In the genomic region with DNA sequence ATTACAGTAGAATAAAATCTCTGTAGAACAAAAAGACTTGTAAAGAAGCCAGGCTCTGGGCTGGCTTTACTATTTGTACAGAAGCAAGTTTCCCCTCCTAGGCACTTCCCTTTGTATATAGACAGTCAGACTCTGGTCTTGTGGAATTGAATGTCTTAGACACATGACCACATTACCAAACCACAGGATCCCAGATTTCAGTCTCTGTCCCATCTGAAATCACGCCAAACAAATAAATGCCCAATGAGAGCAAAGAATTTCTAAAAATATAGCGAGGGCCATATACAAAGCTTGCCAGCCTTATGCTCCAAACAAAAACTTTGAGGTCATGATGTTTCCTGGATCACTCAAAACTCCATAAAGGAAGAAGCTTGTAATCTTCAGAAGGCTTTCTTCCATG, we compare ENCODE assay signal across 35 cellular contexts. TPM values are rescaled to one million over a fixed set of nuclear protein-coding genes. Genes with fewer than 3 reads are reported as not detected.
"Had no signal": no experiment of that assay in that cellular context is flagged by ENCODE, and none has a peak within 500 bp of the region (broad histone marks: within the 10 kb centered on the region; RNA-seq: fewer than 3 reads in every experiment).

No MANE protein-coding gene starts in this region.

- H3K79me2 ChIP-seq: parathyroid adenoma had no signal

- H3K36me3 ChIP-seq: neutrophil, ovary, right lobe of liver, sigmoid colon, stomach, thoracic aorta, thyroid gland, tibial nerve, upper lobe of left lung, vagina had no signal

- H3K4me3 Mint-ChIP-seq: naive thymus-derived CD8-positive, alpha-beta T cell; natural killer cell treated with Interleukin-12 subunit alpha and Interleukin-12 subunit beta and Interleukin-15 and Interleukin-18, amount 100 ng/mL, for 72 hours; nephron progenitor cell; neural crest cell; stimulated activated effector memory CD8-positive, alpha-beta T cell treated with anti-CD3 and anti-CD28 coated beads, Interleukin-12 subunit alpha, Interleukin-12 subunit beta, amount 100 ng/mL, for 72 hours; stimulated activated naive B cell treated with anti-CD40 and anti-IgM and Interleukin-4, amounts not matched to agents 10 μg/mL and 1 μg/mL and 100 μg/mL, for 72 hours; stimulated activated naive CD8-positive, alpha-beta T cell treated with anti-CD3 and anti-CD28 coated beads, Interleukin-15, Interleukin-2, amounts not matched to agents 100 ng/mL and 50 ng/mL, for 24 hours had no signal

- H3K9ac ChIP-seq: parathyroid adenoma had no signal

- H3K9me3 Mint-ChIP-seq: natural killer cell treated with Interleukin-12 subunit alpha and Interleukin-12 subunit beta and Interleukin-15 and Interleukin-18, amount 100 ng/mL, for 72 hours; neural crest cell had no signal

- H3K4me3 ChIP-seq: ovary, psoas muscle, right lobe of liver, sigmoid colon, skin epidermis, stomach, thoracic aorta, thyroid gland, tibial nerve, upper lobe of left lung, vagina had no signal

- H3K9me3 ChIP-seq: neutrophil, psoas muscle, right lobe of liver, thoracic aorta, thyroid gland, upper lobe of left lung, vagina had no signal

- H3K4me1 ChIP-seq: parathyroid adenoma, psoas muscle, right lobe of liver, sigmoid colon, stomach, thyroid gland, tibial nerve, upper lobe of left lung, vagina had no signal

- H3K36me3 Mint-ChIP-seq: stimulated activated effector memory CD8-positive, alpha-beta T cell treated with anti-CD3 and anti-CD28 coated beads, Interleukin-12 subunit alpha, Interleukin-12 subunit beta, amount 100 ng/mL, for 72 hours had no signal

- H3K27ac ChIP-seq: neutrophil, ovary, parathyroid adenoma, psoas muscle, right lobe of liver, sigmoid colon, skin epidermis, stomach, thoracic aorta, thyroid gland, tibial nerve, upper lobe of left lung, vagina had no signal

- H2AFZ ChIP-seq: parathyroid adenoma had no signal

- ATAC-seq: naive thymus-derived CD8-positive, alpha-beta T cell; natural killer cell treated with Interleukin-12 subunit alpha and Interleukin-12 subunit beta and Interleukin-15 and Interleukin-18, amount 100 ng/mL, for 72 hours; psoas muscle; right cardiac atrium; right lobe of liver; stimulated activated effector memory CD8-positive, alpha-beta T cell treated with anti-CD3 and anti-CD28 coated beads, Interleukin-12 subunit alpha, Interleukin-12 subunit beta, amount 100 ng/mL, for 72 hours; stimulated activated naive B cell treated with anti-CD40 and anti-IgM and Interleukin-4, amounts not matched to agents 10 μg/mL and 1 μg/mL and 100 μg/mL, for 72 hours had no signal

- H3K4me1 Mint-ChIP-seq: naive thymus-derived CD8-positive, alpha-beta T cell; neural crest cell; stimulated activated effector memory CD8-positive, alpha-beta T cell treated with anti-CD3 and anti-CD28 coated beads, Interleukin-12 subunit alpha, Interleukin-12 subunit beta, amount 100 ng/mL, for 72 hours had no signal

- H3K27ac Mint-ChIP-seq: naive thymus-derived CD8-positive, alpha-beta T cell; natural killer cell treated with Interleukin-12 subunit alpha and Interleukin-12 subunit beta and Interleukin-15 and Interleukin-18, amount 100 ng/mL, for 72 hours; nephron progenitor cell; progenitor cell of endocrine pancreas; stimulated activated effector memory CD8-positive, alpha-beta T cell treated with anti-CD3 and anti-CD28 coated beads, Interleukin-12 subunit alpha, Interleukin-12 subunit beta, amount 100 ng/mL, for 72 hours; stimulated activated naive B cell treated with anti-CD40 and anti-IgM and Interleukin-4, amounts not matched to agents 10 μg/mL and 1 μg/mL and 100 μg/mL, for 72 hours; stimulated activated naive CD8-positive, alpha-beta T cell treated with anti-CD3 and anti-CD28 coated beads, Interleukin-15, Interleukin-2, amounts not matched to agents 100 ng/mL and 50 ng/mL, for 24 hours had no signal

- H3K27me3 Mint-ChIP-seq: progenitor cell of endocrine pancreas had no signal

- DNase-seq: naive thymus-derived CD8-positive, alpha-beta T cell; nephron progenitor cell; nucleus accumbens; ovary; posterior cingulate gyrus; psoas muscle; right cardiac atrium; right lobe of liver; sigmoid colon; stimulated activated CD4-positive, alpha-beta T cell treated with anti-CD3 and anti-CD28 coated beads, Interleukin-15, amount 100 ng/mL, for 24 hours; stimulated activated CD4-positive, alpha-beta T cell treated with anti-CD3 and anti-CD28 coated beads, Interleukin-2, amount 100 ng/mL, for 24 hours; stimulated activated CD4-positive, alpha-beta T cell treated with anti-CD3 and anti-CD28 coated beads, Interleukin-2, amount 100 ng/mL, for 48 hours; stimulated activated CD4-positive, alpha-beta T cell treated with anti-CD3 and anti-CD28 coated beads, Interleukin-4, amount 100 ng/mL, for 24 hours; stimulated activated naive B cell treated with anti-CD40 and anti-IgM and Interleukin-4, amounts not matched to agents 10 μg/mL and 1 μg/mL and 100 μg/mL, for 72 hours; stimulated activated naive CD4-positive, alpha-beta T cell treated with Interleukin-2 at 50 U/mL for 16 hours; stomach; thyroid gland; trophoblast cell; upper lobe of left lung had no signal

- H3K27me3 ChIP-seq: neutrophil, ovary, right lobe of liver, sigmoid colon, stomach, thyroid gland, tibial nerve, upper lobe of left lung, vagina had no signal

RNA-seq across cellular contexts. Expression of gene CCDC70, which starts 23.9 kb away (rescaled TPM):
- total RNA-seq: naive thymus-derived CD8-positive, alpha-beta T cell; natural killer cell treated with Interleukin-12 subunit alpha and Interleukin-12 subunit beta and Interleukin-15 and Interleukin-18, amount 100 ng/mL, for 72 hours; neural crest cell; omental fat pad; ovary; progenitor cell of endocrine pancreas; psoas muscle; renal cortical epithelial cell; right cardiac atrium; right lobe of liver; sigmoid colon; stomach; subcutaneous adipose tissue; temporal lobe; thoracic aorta; tibial nerve; upper lobe of left lung; ureter; vagina had no signal
- polyA plus RNA-seq: naive thymus-derived CD8-positive, alpha-beta T cell; ovary; psoas muscle; sigmoid colon; stomach had no signal

RNA-seq across cellular contexts. Expression of gene TMEM272, which starts 40.7 kb away (rescaled TPM):
- total RNA-seq: natural killer cell treated with Interleukin-12 subunit alpha and Interleukin-12 subunit beta and Interleukin-15 and Interleukin-18, amount 100 ng/mL, for 72 hours; renal cortical epithelial cell; subcutaneous adipose tissue; thoracic aorta; thyroid gland; tibial nerve; ureter had no signal
